ENCODE assay signal across 1 cellular context in the genomic region with DNA sequence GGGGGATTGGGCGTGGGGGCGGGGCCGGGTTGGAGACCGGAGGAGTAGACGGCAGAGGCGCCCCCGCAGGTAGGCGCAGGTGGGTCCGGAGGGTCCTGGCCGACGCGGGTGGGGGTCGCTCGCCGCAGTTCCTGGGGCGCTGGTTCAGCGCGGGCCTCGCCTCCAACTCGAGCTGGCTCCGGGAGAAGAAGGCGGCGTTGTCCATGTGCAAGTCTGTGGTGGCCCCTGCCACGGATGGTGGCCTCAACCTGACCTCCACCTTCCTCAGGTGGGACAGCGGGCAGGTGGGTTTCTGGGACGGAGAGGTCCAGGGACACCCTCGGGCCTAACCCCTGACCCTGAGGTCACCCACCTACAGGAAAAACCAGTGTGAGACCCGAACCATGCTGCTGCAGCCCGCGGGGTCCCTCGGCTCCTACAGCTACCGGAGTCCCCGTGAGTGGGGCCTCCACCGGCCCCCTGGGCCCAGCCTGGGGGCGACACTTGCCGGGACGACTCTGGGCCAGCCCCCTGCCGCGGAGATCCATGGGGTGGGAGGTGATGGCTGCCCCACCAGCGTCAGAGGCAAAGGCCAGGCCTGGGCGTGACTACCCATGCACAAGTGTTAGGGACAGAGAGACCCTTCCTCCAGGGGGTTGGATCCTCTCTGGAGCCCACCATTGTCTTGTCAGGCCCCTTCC.
TF ChIP-seq lines count a peak whose summit lies in the region.

No MANE protein-coding gene starts in this region.

TF ChIP-seq in H1, 55 proteins besides CTCF, POLR2A, EP300 and RAD21:
- no peak for TF ChIP-seq TCF12 (IDR thresholded peaks at IDR 0.05; ENCODE audit: low read depth, low read length)
- TF ChIP-seq SP4 (IDR thresholded peaks at IDR 0.05; ENCODE audit: low read length): no peak
TF ChIP-seq in H1: peak in this region for 0.
